Comparison of ENCODE assay signal across 6 cellular contexts in the genomic region with DNA sequence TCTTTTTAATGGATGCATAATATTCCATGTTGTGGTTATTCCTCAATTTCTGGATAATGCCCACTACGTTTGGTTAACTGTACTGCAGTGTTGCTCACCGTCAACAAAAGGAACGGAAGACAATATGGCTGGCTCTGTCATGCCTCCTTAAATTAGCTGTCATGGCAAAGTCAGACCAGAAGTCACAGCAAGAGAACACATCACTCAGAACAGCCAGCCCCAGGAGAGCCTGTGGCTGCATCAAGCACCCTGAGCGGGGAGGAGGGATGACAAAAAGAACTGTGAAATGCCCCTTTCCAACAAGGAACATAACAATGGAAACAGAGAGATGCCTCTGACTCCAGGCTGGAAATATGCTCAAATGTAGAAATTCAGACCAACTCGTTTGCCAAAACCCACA.
"Had no signal": no experiment of that assay in that cellular context is flagged by ENCODE, and none has a peak within 500 bp of the region (broad histone marks: within the 10 kb centered on the region; RNA-seq: fewer than 3 reads in every experiment).

No MANE protein-coding gene starts in this region.

- ATAC-seq: GM23338, HepG2 had no signal

- H3K4me3 ChIP-seq: GM23338 had no signal

- H3K27ac Mint-ChIP-seq: GM23338, H9, IgD-negative memory B cell had no signal

- H3K27me3 Mint-ChIP-seq: IgD-negative memory B cell had no signal

- H3K36me3 Mint-ChIP-seq: IgD-negative memory B cell had no signal

- H3K4me3 Mint-ChIP-seq: GM23338, H9 had no signal

- H3K4me1 Mint-ChIP-seq: GM23338, H9, IgD-negative memory B cell had no signal

- DNase-seq: H9, HCEC 1CT had no signal

- H3K27ac ChIP-seq: HL-60 had no signal

- H3K9me3 Mint-ChIP-seq: GM23338 had no signal
